ENCODE assay signal across 22 cellular contexts in the genomic region with DNA sequence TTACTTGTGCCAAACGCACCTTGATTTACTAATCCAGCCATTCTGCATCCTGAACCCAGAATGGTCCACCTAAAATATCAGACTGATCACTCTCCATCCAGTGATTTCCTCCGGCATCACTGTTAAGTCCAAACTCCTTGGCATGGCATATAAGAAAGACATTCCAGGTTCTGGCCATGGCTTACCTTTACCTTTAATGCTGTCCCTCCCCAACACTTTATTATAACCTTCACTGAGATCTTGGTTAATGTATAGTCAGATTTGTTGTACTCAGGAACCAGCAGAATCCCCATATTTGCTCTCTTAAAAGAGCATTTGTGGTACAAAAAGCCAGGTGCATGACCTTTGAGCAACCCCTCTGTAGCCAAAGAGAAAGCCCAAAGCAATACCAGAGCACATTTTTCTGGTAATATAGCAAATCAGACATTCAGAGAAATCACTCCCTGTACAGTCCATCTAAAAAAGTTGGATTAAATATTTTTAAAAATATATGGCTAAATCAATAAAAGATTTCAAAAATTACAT.
"Had no signal": no experiment of that assay in that cellular context is flagged by ENCODE, and none has a peak within 500 bp of the region (broad histone marks: within the 10 kb centered on the region; RNA-seq: fewer than 3 reads in every experiment).

No MANE protein-coding gene starts in this region.

- H3K4me2 ChIP-seq: neural progenitor cell had no signal

- H2AFZ ChIP-seq: neural progenitor cell, parathyroid adenoma had no signal

- ATAC-seq: gastrocnemius medialis; left lung; naive thymus-derived CD4-positive, alpha-beta T cell; stimulated activated memory B cell treated with anti-CD40 and anti-IgM and Interleukin-4, amounts not matched to agents 10 μg/mL and 1 μg/mL and 100 μg/mL, for 72 hours; stimulated activated naive CD8-positive, alpha-beta T cell treated with anti-CD3 and anti-CD28 coated beads, Interleukin-15, Interleukin-2, amounts not matched to agents 100 U/mL and 50 U/mL, for 24 hours had no signal

- H3K4me3 ChIP-seq: gastrocnemius medialis, left lung, neural progenitor cell, prostate gland, right atrium auricular region, sigmoid colon, spleen, testis, tibial artery, upper lobe of left lung had no signal

- DNase-seq: cortex of kidney; foreskin fibroblast; gastrocnemius medialis; head of caudate nucleus; kidney; left lung; mesenchymal stem cell; naive thymus-derived CD4-positive, alpha-beta T cell; sigmoid colon; spleen; stimulated activated CD4-positive, alpha-beta T cell treated with anti-CD3 and anti-CD28 coated beads, Interleukin-4, amount 100 ng/mL, for 4 hours; stimulated activated naive CD8-positive, alpha-beta T cell treated with anti-CD3 and anti-CD28 coated beads, Interleukin-15, Interleukin-2, amounts not matched to agents 100 U/mL and 50 U/mL, for 24 hours; substantia nigra; testis; tibial artery; upper lobe of left lung had no signal

- FAIRE-seq: kidney, urothelium cell line had no signal

- H3K27me3 ChIP-seq: gastrocnemius medialis, left lung, neural progenitor cell, right atrium auricular region, sigmoid colon, spleen, testis, tibial artery, upper lobe of left lung had no signal

- H3K36me3 ChIP-seq: gastrocnemius medialis, left lung, neural progenitor cell, prostate gland, right atrium auricular region, sigmoid colon, tibial artery, upper lobe of left lung had no signal

- H3K9ac ChIP-seq: neural progenitor cell, parathyroid adenoma had no signal

- H3K4me1 ChIP-seq: left lung, prostate gland, testis, tibial artery had no signal

- H3K27ac ChIP-seq: gastrocnemius medialis, left lung, neural progenitor cell, parathyroid adenoma, prostate gland, right atrium auricular region, sigmoid colon, spleen, testis, tibial artery, upper lobe of left lung had no signal

- H3K9me3 ChIP-seq: gastrocnemius medialis, left lung, prostate gland, right atrium auricular region, sigmoid colon, testis, tibial artery, upper lobe of left lung had no signal
